Comparison of ENCODE assay signal across 12 cellular contexts in the genomic region with DNA sequence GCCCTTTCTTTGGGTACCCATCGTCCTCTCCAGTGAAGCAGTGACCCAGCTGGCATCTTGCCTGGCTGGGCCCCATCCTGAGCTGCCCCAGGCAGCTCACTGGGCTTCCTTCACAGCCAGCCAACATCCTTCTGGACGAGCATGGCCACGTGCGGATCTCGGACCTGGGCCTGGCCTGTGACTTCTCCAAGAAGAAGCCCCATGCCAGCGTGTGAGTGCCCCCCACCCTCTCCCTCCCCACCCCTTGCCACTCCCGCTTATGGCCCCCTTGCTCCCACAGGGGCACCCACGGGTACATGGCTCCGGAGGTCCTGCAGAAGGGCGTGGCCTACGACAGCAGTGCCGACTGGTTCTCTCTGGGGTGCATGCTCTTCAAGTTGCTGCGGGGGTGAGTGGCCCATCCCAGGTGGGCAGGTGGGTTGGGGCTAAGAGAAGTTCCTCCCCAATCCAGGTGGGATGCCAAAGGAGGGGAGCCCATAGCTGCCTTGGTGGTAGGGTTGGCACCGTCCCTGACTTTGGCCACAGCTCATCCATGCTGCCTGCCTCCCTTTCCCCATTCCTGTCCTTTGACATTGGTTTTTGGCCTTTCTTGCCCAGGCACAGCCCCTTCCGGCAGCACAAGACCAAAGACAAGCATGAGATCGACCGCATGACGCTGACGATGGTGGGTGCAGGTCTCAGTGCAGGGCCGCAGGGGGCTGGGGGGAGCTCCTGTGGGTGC. TPM values are rescaled to one million over a fixed set of nuclear protein-coding genes. Genes with fewer than 3 reads are reported as not detected.
DNase-seq lines count a peak whose midpoint lies in the region; ATAC-seq and TF ChIP-seq lines count a peak whose summit lies in the region.
"Had no signal": no experiment of that assay in that cellular context is flagged by ENCODE, and none has a peak within 500 bp of the region (broad histone marks: within the 10 kb centered on the region; RNA-seq: fewer than 3 reads in every experiment).

No MANE protein-coding gene starts in this region.

- H3K9me3 ChIP-seq in Peyer's patch, result no peaks in the 10 kb centered on the region
- H3K9me3 ChIP-seq in colonic mucosa, result no peaks in the 10 kb centered on the region

- peaks cover 45% of the 10 kb centered on the region for H3K4me1 Mint-ChIP-seq in activated CD4-positive, alpha-beta T cell treated with anti-CD3 and anti-CD28 coated beads for 36 hours

- H3K4me1 ChIP-seq in Peyer's patch (peaks cover 0 to 49% (median 36%) of the 10 kb centered on the region in 4 donors), colonic mucosa (peaks cover 16% of the 10 kb centered on the region)

- ATAC-seq in activated CD4-positive, alpha-beta T cell treated with anti-CD3 and anti-CD28 coated beads for 36 hours, result no peak
- no peak for ATAC-seq in GM18505 (IDR thresholded peaks at IDR 0.05; ENCODE audit: unreplicated experiment)

- H3K36me3 Mint-ChIP-seq in activated CD4-positive, alpha-beta T cell treated with anti-CD3 and anti-CD28 coated beads for 36 hours (ENCODE audit: low read depth), result peaks cover 56% of the 10 kb centered on the region

- peak; percentile 4 for DNase-seq in activated CD4-positive, alpha-beta T cell treated with anti-CD3 and anti-CD28 coated beads for 36 hours
- DNase-seq in activated CD4-positive, alpha-beta T cell treated with anti-CD3 and anti-CD28 coated beads, Interleukin-2, amount 50 U/mL, for 1 hour, result no peak
- DNase-seq in Peyer's patch (peak in 2 of 3 donors; percentile 39 to 44), colonic mucosa (no peak), posterior vena cava (ENCODE audit: low spot score) (peak; percentile 77), NCI-H2081 (lab: John Stamatoyannopoulos, UW) (no peak), SK-N-DZ (ENCODE audit: low spot score) (no peak)
- DNase-seq: activated gamma-delta T cell treated with Interleukin-2 at 50 U/mL for 16 hours, NCI-H1436, NCI-H526 treated with DMSO at 0.1 percent for 48 hours had no signal

- no peak overlapping the region for H3K4me3 ChIP-seq in Peyer's patch
- H3K4me3 ChIP-seq in colonic mucosa, result no peak overlapping the region

- POLR2A ChIA-PET in activated CD4-positive, alpha-beta T cell treated with anti-CD3 and anti-CD28 coated beads for 36 hours (lab: Charles Lee), result no interaction called here

- no peaks in the 10 kb centered on the region for H3K27me3 Mint-ChIP-seq in activated CD4-positive, alpha-beta T cell treated with anti-CD3 and anti-CD28 coated beads for 36 hours

- CTCF ChIA-PET in activated CD4-positive, alpha-beta T cell treated with anti-CD3 and anti-CD28 coated beads for 36 hours (lab: Charles Lee), result interaction anchor here (0.6 to 1.5 kb wide), 2 partner anchors 11 to 35 kb away, joined by 3 to 4 read pairs; no protein-coding TSS in a partner anchor

- H3K4me3 Mint-ChIP-seq in activated CD4-positive, alpha-beta T cell treated with anti-CD3 and anti-CD28 coated beads for 36 hours, result no peak overlapping the region

- TF ChIP-seq POLR2A in Peyer's patch (IDR thresholded peaks at IDR 0.05) (no peak), GM18505 (IDR thresholded peaks at IDR 0.05; ENCODE audit: borderline replicate concordance, extremely low read depth, insufficient read depth, insufficient read length) (no peak)

- no peak overlapping the region for H3K9ac ChIP-seq in colonic mucosa (ENCODE audit: low read depth in 2 of 2, low read length in 2 of 2)

- H3K36me3 ChIP-seq in Peyer's patch (peaks cover 0 to 90% (median 5%) of the 10 kb centered on the region in 3 donors), colonic mucosa (peaks cover 55% of the 10 kb centered on the region)

- no peak for TF ChIP-seq CTCF in Peyer's patch (IDR thresholded peaks at IDR 0.05)
- TF ChIP-seq CTCF in colonic mucosa (IDR thresholded peaks at IDR 0.05), result no peak

- H3K27ac ChIP-seq in Peyer's patch (peak overlapping the region in 3 of 4 donors; percentile 18 to 59 (median 42)), colonic mucosa (peak overlapping the region; percentile 33)
- H3K27ac ChIP-seq: 22Rv1 had no signal

- peak overlapping the region; percentile 55 for H3K27ac Mint-ChIP-seq in activated CD4-positive, alpha-beta T cell treated with anti-CD3 and anti-CD28 coated beads for 36 hours

- H3K9me3 Mint-ChIP-seq in activated CD4-positive, alpha-beta T cell treated with anti-CD3 and anti-CD28 coated beads for 36 hours (ENCODE audit: low read depth), result no peaks in the 10 kb centered on the region

- intact Hi-C loops in activated CD4-positive, alpha-beta T cell treated with anti-CD3 and anti-CD28 coated beads for 36 hours (cut with DNase I, micrococcal nuclease), result no loop called here
- intact Hi-C loops in colonic mucosa (cut with DNase I) (no loop called here), posterior vena cava (cut with DNase I) (no loop called here)

- H3K27me3 ChIP-seq in Peyer's patch, result no peaks in the 10 kb centered on the region
- H3K27me3 ChIP-seq in colonic mucosa, result no peaks in the 10 kb centered on the region

RNA-seq across cellular contexts. Expression of gene ANKRD13D, which starts 6.8 kb away (rescaled TPM):
- total RNA-seq in activated CD4-positive, alpha-beta T cell treated with anti-CD3 and anti-CD28 coated beads for 36 hours, result 10 to 100 TPM; 44.9 to 69.5 TPM
- total RNA-seq in Peyer's patch (10 to 100 TPM; 25.4 to 97.4 (median 41.5) TPM), colonic mucosa (10 to 100 TPM; 18.8 to 39.5 TPM), posterior vena cava (10 to 100 TPM; 40.7 to 42.8 TPM)
- polyA plus RNA-seq in SK-N-DZ (2014; cell fraction: cytosol; rRNA removed), result 21.1 and 25.4 TPM in 2 replicates
- 91.5 and 113 TPM in 2 replicates for polyA plus RNA-seq in SK-N-DZ (2014; cell fraction: nucleus; rRNA removed)

RNA-seq across cellular contexts. Expression of gene GRK2, which starts 16.0 kb away (rescaled TPM):
- total RNA-seq in activated CD4-positive, alpha-beta T cell treated with anti-CD3 and anti-CD28 coated beads for 36 hours, result 100 to 1,000 TPM; 202 to 241 TPM
- total RNA-seq in Peyer's patch (100 to 1,000 TPM; 103 to 276 (median 163) TPM), colonic mucosa (100 to 1,000 TPM; 108 to 137 TPM), posterior vena cava (10 to 100 TPM; 50.4 to 58.2 TPM)
- 63.4 and 72.0 TPM in 2 replicates for polyA plus RNA-seq in SK-N-DZ (2014; cell fraction: cytosol; rRNA removed)
- polyA plus RNA-seq in SK-N-DZ (2014; cell fraction: nucleus; rRNA removed), result 95.3 and 97.5 TPM in 2 replicates

RNA-seq across cellular contexts. Expression of gene SSH3, which starts 21.0 kb away (rescaled TPM):
- total RNA-seq in activated CD4-positive, alpha-beta T cell treated with anti-CD3 and anti-CD28 coated beads for 36 hours, result 10 to 100 TPM in 1 of 2 experiments, 1 to 10 TPM in 1; 6.0 to 11.1 TPM
- total RNA-seq in Peyer's patch, result 100 to 1,000 TPM in 2 of 4 donors, 10 to 100 TPM in 2; 55.9 to 128 (median 99.9) TPM
- total RNA-seq in colonic mucosa, result 10 to 100 TPM; 69.7 to 81.7 TPM
- total RNA-seq in posterior vena cava, result 10 to 100 TPM; 23.5 to 26.2 TPM
- polyA plus RNA-seq in SK-N-DZ (2014; cell fraction: cytosol; rRNA removed), result 0.24 and 0.29 TPM in 2 replicates
- 3.8 and 14.4 TPM in 2 replicates for polyA plus RNA-seq in SK-N-DZ (2014; cell fraction: nucleus; rRNA removed)

Comparison
In these comparisons a context has a peak if more than half of its experiments do, and no peak if none do; other contexts are left out.
1. DNase-seq: peak in activated CD4-positive, alpha-beta T cell treated with anti-CD3 and anti-CD28 coated beads for 36 hours (single experiment), Peyer's patch (2 of 3) and posterior vena cava (single experiment); none in activated CD4-positive, alpha-beta T cell treated with anti-CD3 and anti-CD28 coated beads, Interleukin-2, amount 50 U/mL, for 1 hour (single experiment), colonic mucosa (single experiment), NCI-H2081 (0 of 2) and SK-N-DZ (single experiment).